In the genomic region with DNA sequence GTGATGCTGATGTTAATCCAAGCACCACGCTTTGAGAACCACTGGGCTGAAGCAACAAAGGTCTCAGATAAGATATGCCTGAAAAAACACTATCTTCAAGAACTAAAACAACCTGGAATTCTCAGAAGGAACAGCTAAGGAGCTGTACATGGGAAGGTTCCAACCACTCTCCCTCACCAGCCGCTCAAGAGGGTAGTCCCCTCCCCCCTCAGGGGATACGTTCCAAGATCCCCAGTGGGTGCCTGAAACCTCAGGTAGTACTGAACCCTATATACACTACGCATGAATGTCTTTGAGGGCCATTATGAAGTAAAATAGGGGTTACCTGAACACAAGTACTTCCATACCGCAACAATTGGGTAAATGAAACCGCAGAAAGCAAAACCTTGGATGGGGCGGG, we compare ENCODE assay signal across 9 cellular contexts. TPM values are rescaled to one million over a fixed set of nuclear protein-coding genes. Genes with fewer than 3 reads are reported as not detected.
DNase-seq lines count a peak whose midpoint lies in the region; ATAC-seq and TF ChIP-seq lines count a peak whose summit lies in the region.
"Had no signal": no experiment of that assay in that cellular context is flagged by ENCODE, and none has a peak within 500 bp of the region (broad histone marks: within the 10 kb centered on the region; RNA-seq: fewer than 3 reads in every experiment).

No MANE protein-coding gene starts in this region.

- H3K27me3 Mint-ChIP-seq in HFFc6 (ENCODE audit: insufficient read depth) = no peaks in the 10 kb centered on the region

- H3K4me3 ChIP-seq in AG04449 (ENCODE audit: low read depth, low read length) (peak overlapping the region; percentile 87), adipocyte (ENCODE audit: low read length) (peak overlapping the region; percentile 93), mesodermal cell (ENCODE audit: extremely low read depth, insufficient read depth, low read length, poor library complexity, severe bottlenecking) (peak overlapping the region; percentile 91)

- ATAC-seq in GM21367 (IDR thresholded peaks at IDR 0.05; ENCODE audit: unreplicated experiment) (no peak), GM21786 (IDR thresholded peaks at IDR 0.05; ENCODE audit: unreplicated experiment) (no peak), GM19324 (IDR thresholded peaks at IDR 0.05; ENCODE audit: low FRiP score, unreplicated experiment) (no peak)

- H3K36me3 ChIP-seq in adipocyte (ENCODE audit: control insufficient read depth, insufficient read depth, low read length, severe bottlenecking) (peaks cover 31% of the 10 kb centered on the region), mesodermal cell (ENCODE audit: control insufficient read depth, insufficient read depth, low read length) (peaks cover 44% of the 10 kb centered on the region)

- no peaks in the 10 kb centered on the region for H3K9me3 Mint-ChIP-seq in HFFc6

- no peaks in the 10 kb centered on the region for H3K27me3 ChIP-seq in adipocyte (replicated peaks; ENCODE audit: control insufficient read depth, insufficient read depth, low read length)

- H3K27ac ChIP-seq in mesodermal cell (ENCODE audit: low read depth, low read length, severe bottlenecking) = no peak overlapping the region

- peaks cover 16% of the 10 kb centered on the region for H3K36me3 Mint-ChIP-seq in HFFc6 (ENCODE audit: low read depth)

- POLR2A ChIA-PET in AG04449 (lab: Yijun Ruan, JAX) = no interaction called here

- H3K4me1 ChIP-seq in adipocyte (ENCODE audit: control insufficient read depth, insufficient read depth, low read length) (peaks cover 58% of the 10 kb centered on the region), mesodermal cell (ENCODE audit: control insufficient read depth, insufficient read depth, low read length, poor library complexity, severe bottlenecking) (peaks cover 20% of the 10 kb centered on the region)

- peak overlapping the region; percentile 97 for H3K4me3 Mint-ChIP-seq in HFFc6

- DNase-seq in AG04449 (ENCODE audit: low read depth, low spot score) (no peak), HFFc6 (no peak), adipocyte (ENCODE audit: low read depth) (no peak), Ammon's horn (ENCODE audit: low spot score) (no peak)
- DNase-seq: NCI-H2029 had no signal

- H3K9me3 ChIP-seq in adipocyte (ENCODE audit: control insufficient read depth, low read length) (no peaks in the 10 kb centered on the region), mesodermal cell (ENCODE audit: control insufficient read depth, low read length) (no peaks in the 10 kb centered on the region)

- 67% methylated on average over 1 of the region's 7 CpGs; no CpG with 5 or more reads in 1 of the 2 experiments for WGBS in mesodermal cell (ENCODE audit: insufficient coverage in 2 of 2), 2 experiments

- H3K4me1 Mint-ChIP-seq in HFFc6 (ENCODE audit: low read depth) = peaks cover 50% of the 10 kb centered on the region

- H3K27ac Mint-ChIP-seq in HFFc6 = no peak overlapping the region; the same call in 1 of the 2 replicates

- no peak for TF ChIP-seq CTCF in AG04449 (IDR thresholded peaks at IDR 0.05; ENCODE audit: insufficient read depth, low read length, missing control alignments)
- no peak for TF ChIP-seq CTCF in HFFc6 (IDR thresholded peaks at IDR 0.05)

- peak overlapping the region; percentile 92 for H3K9ac ChIP-seq in adipocyte (ENCODE audit: low read length)

- CTCF ChIA-PET in AG04449 (lab: Yijun Ruan, JAX) = interaction anchor here (0.8 to 18.0 kb wide), 14 partner anchors 9 to 908 kb away, joined by 3 to 402 read pairs (median 10); no protein-coding TSS in a partner anchor

RNA-seq across cellular contexts. Expression of gene BOD1, which starts 1.9 kb away (rescaled TPM):
- 10 to 100 TPM; 47.5 to 52.4 (median 50.9) TPM for total RNA-seq in HFFc6 (2021; fragmentation: NEBNext Ultra II Directional; extraction: Animal tissue kit (Norgen Biotek cat#: 25700))
- polyA plus RNA-seq in mesodermal cell (2013, experiment 1 of 2) = 105 TPM
- polyA plus RNA-seq in mesodermal cell (2013, experiment 2 of 2) = 99.7 TPM
